In the genomic region with DNA sequence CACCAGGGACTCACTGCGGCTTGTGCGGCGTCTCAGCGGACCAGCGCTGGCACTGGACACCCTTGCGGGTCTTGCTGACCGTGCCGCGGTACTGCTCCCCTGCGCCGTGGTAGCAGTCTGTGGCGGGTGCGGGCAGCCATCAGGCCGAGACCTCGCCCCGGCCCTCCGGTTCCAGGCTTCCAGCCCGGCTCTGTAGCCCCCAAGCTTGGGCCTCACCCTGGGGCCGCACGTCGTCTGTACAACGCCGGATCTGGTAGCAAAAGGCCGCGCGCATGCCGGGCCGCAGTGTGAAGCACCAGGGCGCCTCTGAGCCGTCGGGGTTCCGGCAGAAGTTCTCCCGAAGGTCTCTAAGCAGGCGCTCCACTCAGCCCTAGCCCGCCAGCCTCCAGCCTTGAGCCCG, we compare ENCODE assay signal across 10 cellular contexts. TPM values are rescaled to one million over a fixed set of nuclear protein-coding genes. Genes with fewer than 3 reads are reported as not detected.
DNase-seq lines count a peak whose midpoint lies in the region; ATAC-seq and TF ChIP-seq lines count a peak whose summit lies in the region.
"Not testable (repeated sequence)": the region's sequence is repeated elsewhere in the genome, so short reads cannot be mapped to it uniquely, and the experiment has no call there.
"Had no signal": no experiment of that assay in that cellular context is flagged by ENCODE, and none has a peak within 500 bp of the region (broad histone marks: within the 10 kb centered on the region; RNA-seq: fewer than 3 reads in every experiment).

No MANE protein-coding gene starts in this region.

- H2AFZ ChIP-seq in GM23338, result not testable (repeated sequence)

- DNase-seq in GM23338 (ENCODE audit: low spot score), result peak; percentile 32
- DNase-seq in WTC11 (ENCODE audit: low spot score); body of pancreas; esophagus squamous epithelium (lab: John Stamatoyannopoulos, UW); nephron progenitor cell; stimulated activated effector memory CD8-positive, alpha-beta T cell treated with anti-CD3 and anti-CD28 coated beads, Interleukin-12 subunit alpha, Interleukin-12 subunit beta, amount 100 ng/mL, for 72 hours (ENCODE audit: low spot score in 2 of 2): not testable (repeated sequence)
- peak in 1 of 2 donors; percentile 70 for DNase-seq in left lung

- H3K27me3 ChIP-seq in GM23338 (ENCODE audit: insufficient read depth); body of pancreas: not testable (repeated sequence)
- H3K27me3 ChIP-seq in esophagus squamous epithelium (peaks cover 0 to 17% (median 0%) of the 10 kb centered on the region in 4 donors), left lung (peaks cover 0 to 23% of the 10 kb centered on the region in 2 donors)

- intact Hi-C loops in body of pancreas (cut with DNase I); esophagus squamous epithelium (cut with DNase I); left lung (cut with DNase I): not testable (repeated sequence)

- H3K4me2 ChIP-seq in GM23338, result peak overlapping the region; percentile 95

- H3K9me2 ChIP-seq in GM23338 (ENCODE audit: insufficient read depth), result not testable (repeated sequence)

- H3K27ac Mint-ChIP-seq in GM23338; WTC11; nephron progenitor cell; stimulated activated effector memory CD8-positive, alpha-beta T cell treated with anti-CD3 and anti-CD28 coated beads, Interleukin-12 subunit alpha, Interleukin-12 subunit beta, amount 100 ng/mL, for 72 hours: not testable (repeated sequence)

- not testable (repeated sequence) for H3K79me2 ChIP-seq in GM23338 (replicated peaks; ENCODE audit: insufficient read depth)

- not testable (repeated sequence) for H4K20me1 ChIP-seq in GM23338 (replicated peaks; ENCODE audit: insufficient read depth)

- peak overlapping the region; percentile 77 for H3K4me3 ChIP-seq in GM23338
- H3K4me3 ChIP-seq in body of pancreas, result not testable (repeated sequence)
- peak overlapping the region in 3 of 4 donors; percentile 43 to 52 (median 45) for H3K4me3 ChIP-seq in esophagus squamous epithelium
- peak overlapping the region in 1 of 2 donors; percentile 36 for H3K4me3 ChIP-seq in left lung

- TF ChIP-seq POLR2A in body of pancreas (IDR thresholded peaks at IDR 0.05); esophagus squamous epithelium (IDR thresholded peaks at IDR 0.05): not testable (repeated sequence)

- POLR2A ChIA-PET in WTC11 (lab: Charles Lee), result not testable (repeated sequence)

- H3K4me1 Mint-ChIP-seq in GM23338, result peaks cover 18% of the 10 kb centered on the region
- peaks cover 21% of the 10 kb centered on the region for H3K4me1 Mint-ChIP-seq in WTC11
- peaks cover 34% of the 10 kb centered on the region for H3K4me1 Mint-ChIP-seq in nephron progenitor cell
- H3K4me1 Mint-ChIP-seq in stimulated activated effector memory CD8-positive, alpha-beta T cell treated with anti-CD3 and anti-CD28 coated beads, Interleukin-12 subunit alpha, Interleukin-12 subunit beta, amount 100 ng/mL, for 72 hours, result peaks cover 37% of the 10 kb centered on the region

- H3K36me3 ChIP-seq in GM23338 (ENCODE audit: insufficient read depth); body of pancreas (replicated peaks in 1 of 2; ENCODE audit: insufficient read depth in 1 of 2, low read depth in 2 of 2): not testable (repeated sequence)
- H3K36me3 ChIP-seq in esophagus squamous epithelium (peaks cover 19 to 41% (median 26%) of the 10 kb centered on the region in 3 donors), left lung (peaks cover 0 to 43% of the 10 kb centered on the region in 2 donors)

- H3K27ac ChIP-seq in GM23338 (ENCODE audit: low read depth); esophagus squamous epithelium; left lung: not testable (repeated sequence)
- peak overlapping the region in 3 of 4 donors; percentile 35 to 73 (median 66) for H3K27ac ChIP-seq in body of pancreas

- H3K4me3 Mint-ChIP-seq in GM23338 (peak overlapping the region; percentile 83; the same call in 2 of the 3 replicates), WTC11 (peak overlapping the region; percentile 98), nephron progenitor cell (peak overlapping the region; percentile 78)
- peak overlapping the region; percentile 56 for H3K4me3 Mint-ChIP-seq in stimulated activated effector memory CD8-positive, alpha-beta T cell treated with anti-CD3 and anti-CD28 coated beads, Interleukin-12 subunit alpha, Interleukin-12 subunit beta, amount 100 ng/mL, for 72 hours

- not testable (repeated sequence) for H3F3A ChIP-seq in GM23338 (replicated peaks; ENCODE audit: low read depth)

- TF ChIP-seq CTCF in GM23338 (conservative IDR thresholded peaks at IDR 0.05; ENCODE audit: low read depth in 2 of 2); WTC11 (IDR thresholded peaks at IDR 0.05); body of pancreas (IDR thresholded peaks at IDR 0.05); esophagus squamous epithelium (IDR thresholded peaks at IDR 0.05); left lung (IDR thresholded peaks at IDR 0.05); nephron progenitor cell (IDR thresholded peaks at IDR 0.05): not testable (repeated sequence)

- H3K36me3 Mint-ChIP-seq in GM23338 (ENCODE audit: low read depth) (peaks cover 25% of the 10 kb centered on the region; the same call in 2 of the 3 replicates), WTC11 (peaks cover 16% of the 10 kb centered on the region), nephron progenitor cell (ENCODE audit: low read depth) (peaks cover 19% of the 10 kb centered on the region)
- peaks cover 30% of the 10 kb centered on the region for H3K36me3 Mint-ChIP-seq in stimulated activated effector memory CD8-positive, alpha-beta T cell treated with anti-CD3 and anti-CD28 coated beads, Interleukin-12 subunit alpha, Interleukin-12 subunit beta, amount 100 ng/mL, for 72 hours

- not testable (repeated sequence) for H3K9me3 Mint-ChIP-seq in GM23338; WTC11; nephron progenitor cell; stimulated activated effector memory CD8-positive, alpha-beta T cell treated with anti-CD3 and anti-CD28 coated beads, Interleukin-12 subunit alpha, Interleukin-12 subunit beta, amount 100 ng/mL, for 72 hours

- 34% methylated on average over 32 of the region's 36 CpGs; no CpG with 5 or more reads in 1 of the 2 donors for WGBS in body of pancreas, 2 donors
- WGBS in esophagus squamous epithelium, 2 donors, result no CpG with 5 or more reads among the region's 36 CpGs

- peaks cover 16% of the 10 kb centered on the region for H3K27me3 Mint-ChIP-seq in GM23338 (ENCODE audit: insufficient read depth, low read depth, poor library complexity)
- H3K27me3 Mint-ChIP-seq in WTC11 (ENCODE audit: low read depth); nephron progenitor cell (ENCODE audit: low read depth, poor library complexity): not testable (repeated sequence)

- not testable (repeated sequence) for H3K9me3 ChIP-seq in body of pancreas, esophagus squamous epithelium, left lung

- CTCF ChIA-PET in WTC11 (lab: Charles Lee), result interaction anchor here (0.6 kb wide), 1 partner anchor 13 kb away, joined by 3 read pairs; no protein-coding TSS in a partner anchor

- ATAC-seq in GM23338 (peak; percentile 6), WTC11 (0 out of 2 replicates have a peak, but pooled peaks have one; percentile 0), left lung (peak; percentile 1)
- not testable (repeated sequence) for ATAC-seq in body of pancreas; stimulated activated effector memory CD8-positive, alpha-beta T cell treated with anti-CD3 and anti-CD28 coated beads, Interleukin-12 subunit alpha, Interleukin-12 subunit beta, amount 100 ng/mL, for 72 hours

- not testable (repeated sequence) for H3K4me1 ChIP-seq in GM23338 (ENCODE audit: insufficient read depth)
- H3K4me1 ChIP-seq in body of pancreas, result peaks cover 27% of the 10 kb centered on the region
- H3K4me1 ChIP-seq in esophagus squamous epithelium, result peaks cover 20 to 42% (median 20%) of the 10 kb centered on the region in 3 donors
- peaks cover 7 to 29% of the 10 kb centered on the region in 2 donors for H3K4me1 ChIP-seq in left lung

RNA-seq across cellular contexts. Expression of a gene that starts 3.4 kb away (rescaled TPM):
- 8.7 and 11.1 TPM in 2 replicates for total RNA-seq in GM23338 (2014; rRNA removed; shearing (Covaris generic))
- polyA plus RNA-seq in GM23338 (2016; fragmentation: Nextera tagmentation; extraction: Ambion mirVana), result 5.0 and 5.9 TPM in 2 replicates
- 13.8 to 17.2 TPM (median 17.2 TPM) in 3 replicates for total RNA-seq in WTC11 (2021)
- 10 to 100 TPM; 16.9 to 80.4 TPM for total RNA-seq in body of pancreas
- 10 to 100 TPM in 1 of 4 donors, 1 to 10 TPM in 3; 2.3 to 12.2 (median 2.7) TPM for total RNA-seq in esophagus squamous epithelium
- total RNA-seq in left lung, result 10 to 100 TPM; 12.5 to 19.1 TPM

RNA-seq across cellular contexts. Expression of a gene that starts 3.5 kb away (rescaled TPM):
- total RNA-seq in GM23338 (2014; rRNA removed; shearing (Covaris generic)), result 24.4 and 32.5 TPM in 2 replicates
- polyA plus RNA-seq in GM23338 (2016; fragmentation: Nextera tagmentation; extraction: Ambion mirVana), result 13.2 and 14.6 TPM in 2 replicates
- total RNA-seq in WTC11 (2021), result 45.5 to 47.1 TPM (median 46.8 TPM) in 3 replicates
- total RNA-seq in body of pancreas, result 10 to 100 TPM; 18.4 to 28.7 TPM
- total RNA-seq in esophagus squamous epithelium, result 10 to 100 TPM; 14.7 to 21.8 (median 15.8) TPM
- 10 to 100 TPM; 40.9 to 45.0 TPM for total RNA-seq in left lung

RNA-seq across cellular contexts. Expression of a gene that starts 11.7 kb away (rescaled TPM):
- total RNA-seq in GM23338 (2014; rRNA removed; shearing (Covaris generic)), result 202 and 264 TPM in 2 replicates
- 170 and 178 TPM in 2 replicates for polyA plus RNA-seq in GM23338 (2016; fragmentation: Nextera tagmentation; extraction: Ambion mirVana)
- total RNA-seq in WTC11 (2021), result 270 to 276 TPM (median 273 TPM) in 3 replicates
- 10 to 100 TPM; 58.7 to 67.7 TPM for total RNA-seq in body of pancreas
- total RNA-seq in esophagus squamous epithelium, result 100 to 1,000 TPM in 1 of 4 donors, 10 to 100 TPM in 3; 60.7 to 102 (median 89.4) TPM
- 100 to 1,000 TPM; 121 to 122 TPM for total RNA-seq in left lung

RNA-seq across cellular contexts. Expression of a gene that starts 33.6 kb away (rescaled TPM):
- 8.2 and 10.4 TPM in 2 replicates for total RNA-seq in GM23338 (2014; rRNA removed; shearing (Covaris generic))
- polyA plus RNA-seq in GM23338 (2016; fragmentation: Nextera tagmentation; extraction: Ambion mirVana), result 2.9 and 3.5 TPM in 2 replicates
- total RNA-seq in WTC11 (2021) (3.9 to 5.3 TPM (median 4.3 TPM) in 3 replicates), body of pancreas (1 to 10 TPM; 2.0 to 2.1 TPM), esophagus squamous epithelium (1 to 10 TPM in 2 of 4 donors, not detected in 2; 1.3 to 2.2 TPM), left lung (under 1 TPM in 1 of 2 donors, not detected in 1; 0.47 TPM)
- total RNA-seq: Caco-2, H4, NCI-H460 had no signal

RNA-seq across cellular contexts. Expression of a gene that starts 37.9 kb away (rescaled TPM):
- 29.4 and 36.1 TPM in 2 replicates for total RNA-seq in GM23338 (2014; rRNA removed; shearing (Covaris generic))
- 7.8 and 10.2 TPM in 2 replicates for polyA plus RNA-seq in GM23338 (2016; fragmentation: Nextera tagmentation; extraction: Ambion mirVana)
- total RNA-seq in WTC11 (2021) (23.7 to 28.7 TPM (median 28.0 TPM) in 3 replicates), body of pancreas (10 to 100 TPM; 36.3 to 43.8 TPM), esophagus squamous epithelium (10 to 100 TPM; 17.7 to 49.7 (median 33.8) TPM), left lung (10 to 100 TPM; 41.0 to 69.5 TPM)
